8 cellular contexts compared by ENCODE assay signal in the genomic region with DNA sequence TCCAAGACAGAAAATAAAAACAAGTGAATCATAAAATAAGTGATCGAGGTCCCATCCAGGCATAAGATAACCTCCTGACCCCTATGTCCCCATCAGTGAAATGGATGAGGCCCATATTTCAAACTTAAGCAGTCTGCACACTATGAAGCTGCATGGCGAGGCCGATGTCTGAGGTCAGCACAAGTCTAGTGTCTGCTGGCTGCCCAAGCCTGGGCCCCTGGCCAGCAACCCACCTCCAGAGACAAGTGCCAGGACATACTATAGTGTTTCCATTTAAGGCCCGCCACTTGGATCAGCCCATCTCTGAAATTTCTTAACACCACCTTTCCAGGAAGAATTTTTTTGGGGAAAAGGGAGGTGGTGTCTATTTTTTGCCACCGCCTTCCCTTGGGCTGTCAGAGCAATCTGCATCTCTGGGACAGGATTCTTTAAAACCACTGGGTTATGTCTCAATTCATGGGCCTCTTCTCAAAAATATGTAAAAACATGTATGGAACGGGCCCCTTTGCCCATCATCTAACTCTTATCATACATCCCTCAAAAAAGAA. TPM values are rescaled to one million over a fixed set of nuclear protein-coding genes. Genes with fewer than 3 reads are reported as not detected.
A peak's percentile ranks its signal among the peaks of the same experiment; 100 is the strongest.
DNase-seq lines count a peak whose midpoint lies in the region; ATAC-seq and TF ChIP-seq lines count a peak whose summit lies in the region.

No MANE protein-coding gene starts in this region.

- H3K27me3 Mint-ChIP-seq in Calu3 (ENCODE audit: unreplicated experiment) = no peaks in the 10 kb centered on the region
- no peaks in the 10 kb centered on the region; the same call in 1 of the 2 replicates for H3K27me3 Mint-ChIP-seq in WTC11 (ENCODE audit: low read depth)

- POLR2A ChIA-PET in WTC11 (lab: Charles Lee) = interaction anchor here (0.5 to 1.4 kb wide), 2 partner anchors 8 to 68 kb away, joined by 3 to 5 read pairs; no protein-coding TSS in a partner anchor

- H3K36me3 Mint-ChIP-seq in Calu3 (ENCODE audit: insufficient read depth, unreplicated experiment) (peaks cover 42% of the 10 kb centered on the region), WTC11 (no peaks in the 10 kb centered on the region)

- H3K27ac Mint-ChIP-seq in Calu3 (ENCODE audit: unreplicated experiment) = peak overlapping the region; percentile 62
- H3K27ac Mint-ChIP-seq in WTC11 = no peak overlapping the region

- no TSS peak for BruUV-seq in Calu3 (replicated peaks; lab: Mats Ljungman, UMichigan)

- DNase-seq in Calu3 (peak; percentile 12), WTC11 (ENCODE audit: low spot score) (no peak), fibroblast of villous mesenchyme (ENCODE audit: low read depth) (peak; percentile 16), ovary (peak in 1 of 5 donors; percentile 26), SIG-M5 treated with dmso at 0.1 percent for 504 hours (lab: John Stamatoyannopoulos, UW; ENCODE audit: unreplicated experiment) (no peak), medulla oblongata (ENCODE audit: extremely low spot score) (no peak)

- H3K4me1 Mint-ChIP-seq in Calu3 (ENCODE audit: low read depth, unreplicated experiment) = peaks cover 76% of the 10 kb centered on the region
- peaks cover 65% of the 10 kb centered on the region for H3K4me1 Mint-ChIP-seq in WTC11

- H3K27me3 ChIP-seq in ovary = no peaks in the 10 kb centered on the region

- no peak for TF ChIP-seq CTCF in Calu3 (IDR thresholded peaks at IDR 0.05; ENCODE audit: unreplicated experiment)
- TF ChIP-seq CTCF in WTC11 (IDR thresholded peaks at IDR 0.05) = no peak
- TF ChIP-seq CTCF in fibroblast of villous mesenchyme (IDR thresholded peaks at IDR 0.05; ENCODE audit: insufficient read depth, low read depth, low read length) = no peak
- TF ChIP-seq CTCF in ovary (IDR thresholded peaks at IDR 0.05) = no peak

- H3K4me3 ChIP-seq in fibroblast of villous mesenchyme (ENCODE audit: low read depth, low read length) (peak overlapping the region; percentile 81), ovary (peak overlapping the region; percentile 88)

- intact Hi-C loops in Calu3 (cut with micrococcal nuclease; ENCODE audit: unreplicated experiment) (loop anchor here (5.0 kb wide), 1 partner anchor 37 kb away; no protein-coding TSS in a partner anchor), ovary (cut with DNase I) (no loop called here)

- peaks cover 14% of the 10 kb centered on the region for H3K4me1 ChIP-seq in ovary (ENCODE audit: insufficient read depth)

- H3K9me3 Mint-ChIP-seq in Calu3 (ENCODE audit: low read depth, unreplicated experiment) (no peaks in the 10 kb centered on the region), WTC11 (no peaks in the 10 kb centered on the region)

- CTCF ChIA-PET in Calu3 (lab: Charles Lee) = interaction anchor here (0.5 to 1.1 kb wide), 2 partner anchors 31 to 44 kb away, joined by 3 read pairs; no protein-coding TSS in a partner anchor
- CTCF ChIA-PET in WTC11 (lab: Charles Lee) = interaction anchor here (1.2 to 2.3 kb wide), 3 partner anchors 27 to 133 kb away, joined by 4 to 11 read pairs (median 8); no protein-coding TSS in a partner anchor

- 50 to 63% (median 58%) methylated on average over 6 of the region's 6 CpGs for WGBS in ovary, 3 donors

- no peak for TF ChIP-seq EP300 in ovary (IDR thresholded peaks at IDR 0.05)

- H3K27ac ChIP-seq in ovary = peak overlapping the region; percentile 14 to 97

- H3K36me3 ChIP-seq in ovary = no peaks in the 10 kb centered on the region

- H3K9me3 ChIP-seq in ovary = no peaks in the 10 kb centered on the region

- TF ChIP-seq POLR2A in ovary (IDR thresholded peaks at IDR 0.05) = no peak

- ATAC-seq in WTC11 (no peak), HG03280 (IDR thresholded peaks at IDR 0.05; ENCODE audit: unreplicated experiment) (no peak), HG03442 (IDR thresholded peaks at IDR 0.05; ENCODE audit: unreplicated experiment) (no peak)

- H3K4me3 Mint-ChIP-seq in Calu3 (ENCODE audit: low read depth, unreplicated experiment) (peak overlapping the region; percentile 91), WTC11 (peak overlapping the region; percentile 92)

TF ChIP-seq in WTC11, 78 proteins besides CTCF, POLR2A, EP300 and RAD21:
- TF ChIP-seq ZNF425 (CRISPR knock-in tag; conservative IDR thresholded peaks at IDR 0.05) = no peak
- no peak for TF ChIP-seq MLX (CRISPR knock-in tag; IDR thresholded peaks at IDR 0.05)
- TF ChIP-seq JUN (CRISPR knock-in tag; IDR thresholded peaks at IDR 0.05) = no peak

RNA-seq across cellular contexts. Expression of gene ACVR1, which starts 1.8 kb away (rescaled TPM):
- 62.0 and 71.3 TPM in 2 replicates for total RNA-seq in Calu3 (2022)
- 16.8 to 20.2 TPM (median 19.2 TPM) in 3 replicates for total RNA-seq in WTC11 (2021)
- total RNA-seq in fibroblast of villous mesenchyme = 38.7 and 44.9 TPM in 2 replicates
- 10 to 100 TPM; 23.4 to 49.5 (median 30.4) TPM for total RNA-seq in ovary
- 10 to 100 TPM; 23.4 to 51.2 TPM for polyA plus RNA-seq in ovary

Comparison
In these comparisons a context has a peak if more than half of its experiments do, and no peak if none do; other contexts are left out.
1. DNase-seq: peak in Calu3 (single experiment) and fibroblast of villous mesenchyme (single experiment); none in WTC11 (single experiment), SIG-M5 treated with dmso at 0.1 percent for 504 hours (single experiment) and medulla oblongata (single experiment).